Comparison of ENCODE assay signal across 18 cellular contexts in genomic region chr9:80968611-80969010, GRCh38.
DNase-seq lines count a peak whose midpoint lies in the region; ATAC-seq and TF ChIP-seq lines count a peak whose summit lies in the region.
"Had no signal": no experiment of that assay in that cellular context is flagged by ENCODE, and none has a peak within 500 bp of the region (broad histone marks: within the 10 kb centered on the region; RNA-seq: fewer than 3 reads in every experiment).

No MANE protein-coding gene starts in this region.

- in situ Hi-C loops in IMR-90 (cut with MboI; ENCODE audit: low sequenced_read_pairs), result no loop called here

- H3K9me1 ChIP-seq in IMR-90 (ENCODE audit: insufficient read depth, low read length), result no peaks in the 10 kb centered on the region

- H2AK5ac ChIP-seq in IMR-90 (ENCODE audit: low read depth, low read length), result no peak overlapping the region

- intact Hi-C loops in IMR-90 (cut with micrococcal nuclease), result no loop called here

- no peaks in the 10 kb centered on the region for H3K27me3 ChIP-seq in IMR-90 (ENCODE audit: control insufficient read depth, insufficient read depth, low read length)

- H3K27ac ChIP-seq in IMR-90 (ENCODE audit: insufficient read depth, low read length), result no peak overlapping the region
- H3K27ac ChIP-seq: A549, VCaP had no signal

- CTCF ChIA-PET in AG04449 (lab: Yijun Ruan, JAX), result interaction anchor here (0.7 kb wide), 1 partner anchor 13 kb away, joined by 4 read pairs; no protein-coding TSS in a partner anchor
- CTCF ChIA-PET in IMR-90 (lab: Yijun Ruan, JAX), result no interaction called here

- no peak overlapping the region for H2AK9ac ChIP-seq in IMR-90 (replicated peaks; ENCODE audit: low read depth, low read length, poor library complexity)

- no peak overlapping the region for H3K4me2 ChIP-seq in IMR-90 (ENCODE audit: low read depth, low read length)
- H3K4me2 ChIP-seq: A549 had no signal

- peak; percentile 16 for TF ChIP-seq RAD21 in IMR-90 (IDR thresholded peaks at IDR 0.05; ENCODE audit: low read length)

- H3K27me3 Mint-ChIP-seq in T-helper 17 cell, result no peaks in the 10 kb centered on the region
- H3K27me3 Mint-ChIP-seq: natural killer cell treated with Interleukin-12 subunit alpha and Interleukin-12 subunit beta and Interleukin-15 and Interleukin-18, amount 100 ng/mL, for 72 hours had no signal

- ATAC-seq in IMR-90 (ENCODE audit: low read depth) (peak; percentile 99), T-helper 17 cell (no peak)
- ATAC-seq: A549; K562; natural killer cell treated with Interleukin-12 subunit alpha and Interleukin-12 subunit beta and Interleukin-15 and Interleukin-18, amount 100 ng/mL, for 72 hours had no signal

- no peaks in the 10 kb centered on the region for H3K4me1 ChIP-seq in IMR-90 (ENCODE audit: control insufficient read depth, insufficient read depth, low read length)
- H3K4me1 ChIP-seq: A549 had no signal

- H3K23ac ChIP-seq in IMR-90 (ENCODE audit: low read depth, low read length), result no peak overlapping the region

- H3K79me1 ChIP-seq in IMR-90 (ENCODE audit: low read depth in 1 of 2, low read length in 2 of 2), result no peaks in the 10 kb centered on the region

- H3K4me1 Mint-ChIP-seq in T-helper 17 cell, result no peaks in the 10 kb centered on the region

- dilution Hi-C loops in IMR-90 (cut with HindIII; ENCODE audit: low sequenced_read_pairs, unreplicated experiment), result no loop called here

- peak overlapping the region; percentile 4 for H2AFZ ChIP-seq in IMR-90 (replicated peaks; ENCODE audit: low read length, poor library complexity)

- H3K9me3 ChIP-seq in IMR-90 (ENCODE audit: control insufficient read depth, insufficient read depth, low read length), result peaks cover 3% of the 10 kb centered on the region; the same call in 1 of the 2 replicates
- H3K9me3 ChIP-seq in T-helper 17 cell (ENCODE audit: control insufficient read depth, low read length, poor library complexity, severe bottlenecking), result no peaks in the 10 kb centered on the region

- H3K14ac ChIP-seq in IMR-90 (replicated peaks; ENCODE audit: low read depth, low read length), result no peak overlapping the region

- H3K27ac Mint-ChIP-seq in T-helper 17 cell, result no peak overlapping the region
- H3K27ac Mint-ChIP-seq: natural killer cell treated with Interleukin-12 subunit alpha and Interleukin-12 subunit beta and Interleukin-15 and Interleukin-18, amount 100 ng/mL, for 72 hours had no signal

- no TSS peak for BruUV-seq in IMR-90 (replicated peaks; lab: Mats Ljungman, UMichigan)

- no peaks in the 10 kb centered on the region for H3K36me3 ChIP-seq in IMR-90 (ENCODE audit: control insufficient read depth, insufficient read depth, low read length)

- H3K4me3 ChIP-seq in AG04449 (ENCODE audit: low read depth, low read length), result no peak overlapping the region
- no peak overlapping the region for H3K4me3 ChIP-seq in IMR-90 (ENCODE audit: insufficient read depth, low read depth, low read length)
- H3K4me3 ChIP-seq: A549, K562 had no signal

- no peak overlapping the region for H3K4ac ChIP-seq in IMR-90 (ENCODE audit: low read depth, low read length)

- no peak overlapping the region for H4K91ac ChIP-seq in IMR-90 (ENCODE audit: insufficient read depth, low read depth, low read length)

- DNase-seq in AG04449 (ENCODE audit: low read depth, low spot score) (peak; percentile 46), IMR-90 (peak; percentile 87), brain pericyte (ENCODE audit: low read depth, low spot score) (peak; percentile 33), hepatic stellate cell (ENCODE audit: low spot score) (peak; percentile 63), cerebellar cortex (ENCODE audit: low spot score) (no peak), NCI-H1417 (lab: John Stamatoyannopoulos, UW) (no peak), NCI-H510A (lab: John Stamatoyannopoulos, UW) (no peak), T-helper 17 cell (no peak)
- DNase-seq: central memory CD4-positive, alpha-beta T cell; COR-L47; NCI-H187; NCI-H510A treated with DMSO at 0.1 percent for 48 hours; stimulated activated CD4-positive, alpha-beta T cell treated with anti-CD3 and anti-CD28 coated beads, Interleukin-4, amount 100 ng/mL, for 4 hours; trophoblast cell had no signal

- no peak overlapping the region for H4K5ac ChIP-seq in IMR-90 (ENCODE audit: low read depth, low read length)

- H3K36me3 Mint-ChIP-seq in T-helper 17 cell (ENCODE audit: low read depth), result no peaks in the 10 kb centered on the region
- H3K36me3 Mint-ChIP-seq: natural killer cell treated with Interleukin-12 subunit alpha and Interleukin-12 subunit beta and Interleukin-15 and Interleukin-18, amount 100 ng/mL, for 72 hours had no signal

- H2BK15ac ChIP-seq in IMR-90 (ENCODE audit: low read depth, low read length), result no peak overlapping the region

- no peak overlapping the region for H2BK5ac ChIP-seq in IMR-90 (ENCODE audit: low read depth, low read length, poor library complexity, severe bottlenecking)

- H2BK20ac ChIP-seq in IMR-90 (ENCODE audit: low read depth, low read length), result no peak overlapping the region

- POLR2A ChIA-PET in AG04449 (lab: Yijun Ruan, JAX) (no interaction called here), IMR-90 (lab: Charles Lee; ENCODE audit: unreplicated experiment) (interaction anchor here (0.5 kb wide), 1 partner anchor 9 kb away, joined by 6 read pairs; no protein-coding TSS in a partner anchor)

- no peak overlapping the region for H3K4me3 Mint-ChIP-seq in T-helper 17 cell
- H3K4me3 Mint-ChIP-seq: natural killer cell treated with Interleukin-12 subunit alpha and Interleukin-12 subunit beta and Interleukin-15 and Interleukin-18, amount 100 ng/mL, for 72 hours had no signal

- TF ChIP-seq POLR2A in IMR-90 (IDR thresholded peaks at IDR 0.05; ENCODE audit: low read depth, low read length), result no peak

- no peak overlapping the region for H3K18ac ChIP-seq in IMR-90 (ENCODE audit: low read depth, low read length)

- no CpG with 5 or more reads among the region's 1 CpG for WGBS in IMR-90 (ENCODE audit: extremely low coverage in 2 of 2, insufficient read length in 1 of 2), 2 experiments

- no peak overlapping the region for H4K8ac ChIP-seq in IMR-90 (ENCODE audit: low read depth in 2 of 2, low read length in 2 of 2)

- H2BK120ac ChIP-seq in IMR-90 (ENCODE audit: low read depth, low read length), result no peak overlapping the region

- H3K56ac ChIP-seq in IMR-90 (ENCODE audit: extremely low read depth, insufficient read depth, low read length), result no peak overlapping the region

- H3K9ac ChIP-seq in IMR-90 (ENCODE audit: low read depth, low read length), result no peak overlapping the region

- TF ChIP-seq CTCF in AG04449 (IDR thresholded peaks at IDR 0.05; ENCODE audit: insufficient read depth, low read length, missing control alignments) (no peak), IMR-90 (conservative IDR thresholded peaks at IDR 0.05; ENCODE audit: low read depth, low read length) (no peak)

- H4K20me1 ChIP-seq in IMR-90 (ENCODE audit: insufficient read depth, low read length), result no peaks in the 10 kb centered on the region

TF ChIP-seq in IMR-90, 13 proteins besides CTCF, POLR2A, EP300 and RAD21:
- TF ChIP-seq FOS (IDR thresholded peaks at IDR 0.05; ENCODE audit: low read depth, low read length), result no peak
- no peak for TF ChIP-seq MXI1 (IDR thresholded peaks at IDR 0.05; ENCODE audit: borderline replicate concordance, low read depth, low read length)
- TF ChIP-seq, protein P1, sequence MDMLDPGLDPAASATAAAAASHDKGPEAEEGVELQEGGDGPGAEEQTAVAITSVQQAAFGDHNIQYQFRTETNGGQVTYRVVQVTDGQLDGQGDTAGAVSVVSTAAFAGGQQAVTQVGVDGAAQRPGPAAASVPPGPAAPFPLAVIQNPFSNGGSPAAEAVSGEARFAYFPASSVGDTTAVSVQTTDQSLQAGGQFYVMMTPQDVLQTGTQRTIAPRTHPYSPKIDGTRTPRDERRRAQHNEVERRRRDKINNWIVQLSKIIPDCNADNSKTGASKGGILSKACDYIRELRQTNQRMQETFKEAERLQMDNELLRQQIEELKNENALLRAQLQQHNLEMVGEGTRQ (IDR thresholded peaks at IDR 0.05; ENCODE audit: low read depth, low read length), result no peak
- no peak for TF ChIP-seq SMC3 (IDR thresholded peaks at IDR 0.05; ENCODE audit: low read depth, low read length)
- TF ChIP-seq ELK1 (IDR thresholded peaks at IDR 0.05; ENCODE audit: borderline replicate concordance, low read depth, low read length), result no peak
- no peak for TF ChIP-seq CHD1 (IDR thresholded peaks at IDR 0.05; ENCODE audit: low read depth, low read length)
- TF ChIP-seq BHLHE40 (IDR thresholded peaks at IDR 0.05; ENCODE audit: low read depth, low read length), result no peak
- no peak for TF ChIP-seq RFX5 (IDR thresholded peaks at IDR 0.05; ENCODE audit: low read depth, low read length)
- no peak for TF ChIP-seq CEBPB (IDR thresholded peaks at IDR 0.05; ENCODE audit: low read depth, low read length)
- no peak for TF ChIP-seq MAZ (IDR thresholded peaks at IDR 0.05; ENCODE audit: borderline replicate concordance, low read depth, low read length)
- no peak for TF ChIP-seq MAFK (IDR thresholded peaks at IDR 0.05; ENCODE audit: low read depth, low read length)
- no peak for TF ChIP-seq RCOR1 (IDR thresholded peaks at IDR 0.05; ENCODE audit: insufficient replicate concordance, low read length)
- no peak for TF ChIP-seq NFE2L2 (IDR thresholded peaks at IDR 0.05; ENCODE audit: low read depth, low read length)

Comparison
In these comparisons a context has a peak if more than half of its experiments do, and no peak if none do; other contexts are left out.
1. DNase-seq: peak in AG04449 (single experiment), IMR-90 (single experiment), brain pericyte (single experiment) and hepatic stellate cell (single experiment); none in cerebellar cortex (single experiment), NCI-H1417 (0 of 3), NCI-H510A (single experiment) and T-helper 17 cell (0 of 3).